9 cellular contexts compared by ENCODE assay signal in the genomic region with DNA sequence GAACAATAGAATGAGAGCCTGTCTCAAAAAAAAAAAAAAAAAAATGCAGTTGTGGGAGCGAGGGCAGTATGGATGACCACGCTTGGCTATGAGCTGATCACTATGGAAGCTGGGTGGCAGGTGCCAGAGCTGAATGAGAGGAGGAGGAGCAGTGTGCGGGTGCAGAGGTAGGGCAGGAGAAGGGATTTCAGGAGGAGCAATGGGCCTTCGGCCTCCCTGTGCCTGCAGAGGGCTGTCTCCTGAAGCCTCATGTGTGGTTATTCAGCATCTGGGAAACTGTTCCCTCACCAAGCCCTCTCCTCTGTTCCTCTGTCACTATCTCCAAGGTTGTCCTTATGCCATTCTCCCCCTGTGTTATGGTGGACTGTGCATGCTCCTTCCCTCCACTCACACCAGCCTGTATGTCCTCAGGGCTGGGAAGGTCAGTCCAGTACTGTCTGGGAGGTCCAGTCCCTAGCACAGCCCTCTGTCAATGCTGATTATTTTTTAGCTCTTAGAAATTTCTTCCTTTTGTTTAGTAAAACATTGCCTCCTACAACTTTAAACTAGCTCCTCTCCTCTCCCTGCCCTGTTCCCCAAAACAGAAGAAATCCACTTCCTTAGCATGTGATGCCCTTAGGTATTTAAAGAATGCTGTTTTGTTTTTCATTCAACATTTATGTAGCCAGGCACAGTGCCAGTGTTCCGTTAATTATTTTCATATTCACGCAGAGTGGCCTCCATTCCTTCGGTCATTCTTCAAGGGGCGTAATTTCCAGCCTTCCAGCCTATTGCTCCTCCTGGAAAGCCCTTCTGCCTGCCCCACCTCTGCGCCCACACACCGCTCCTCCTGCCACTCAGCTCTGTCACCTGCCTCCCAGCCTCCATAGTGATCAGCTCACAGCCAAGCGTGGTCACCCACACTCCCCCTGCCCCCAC. TPM values are rescaled to one million over a fixed set of nuclear protein-coding genes. Genes with fewer than 3 reads are reported as not detected.
DNase-seq lines count a peak whose midpoint lies in the region; ATAC-seq, FAIRE-seq and TF ChIP-seq lines count a peak whose summit lies in the region.
"Had no signal": no experiment of that assay in that cellular context is flagged by ENCODE, and none has a peak within 500 bp of the region (broad histone marks: within the 10 kb centered on the region; RNA-seq: fewer than 3 reads in every experiment).

No MANE protein-coding gene starts in this region.

- H3K27me3 ChIP-seq in BJ (ENCODE audit: control insufficient read depth, insufficient read depth, low read length) (no peaks in the 10 kb centered on the region), fibroblast of lung (ENCODE audit: control insufficient read depth, insufficient read depth, low read length) (no peaks in the 10 kb centered on the region), SJCRH30 (peaks cover 6% of the 10 kb centered on the region; the same call in 1 of the 2 replicates)

- peak overlapping the region; percentile 94 for H3K27ac Mint-ChIP-seq in osteocyte (ENCODE audit: unreplicated experiment)

- H3K9me3 ChIP-seq in fibroblast of lung (ENCODE audit: control insufficient read depth, insufficient read depth, low read depth, low read length) (no peaks in the 10 kb centered on the region), SJCRH30 (replicated peaks) (no peaks in the 10 kb centered on the region; the same call in 1 of the 2 replicates)

- peak; percentile 92 for FAIRE-seq in RCC 7860 (lab: Jason Lieb, UNC)

- H3K27me3 Mint-ChIP-seq in osteocyte (ENCODE audit: unreplicated experiment) = no peaks in the 10 kb centered on the region

- no peaks in the 10 kb centered on the region for H3K36me3 Mint-ChIP-seq in osteocyte (ENCODE audit: unreplicated experiment)

- peak overlapping the region; percentile 73 for H3K4me2 ChIP-seq in fibroblast of lung (ENCODE audit: extremely low read depth, insufficient read depth, low read length)

- DNase-seq in BJ (ENCODE audit: low read depth) (peak; percentile 77), RCC 7860 (ENCODE audit: low spot score) (peak; percentile 78), fibroblast of lung (ENCODE audit: low read depth in 2 of 2) (peak; percentile 59 to 72), osteocyte (ENCODE audit: extremely low spot score, unreplicated experiment) (no peak), cerebellum (ENCODE audit: low spot score) (no peak), SJCRH30 (no peak)
- DNase-seq in stimulated activated naive CD4-positive, alpha-beta T cell treated with Interleukin-2 at 50 U/mL for 16 hours (lab: John Stamatoyannopoulos, UW) = no peak
- DNase-seq: DMS79 had no signal

- H3K36me3 ChIP-seq in BJ (ENCODE audit: control insufficient read depth, insufficient read depth, low read length) = no peaks in the 10 kb centered on the region
- no peaks in the 10 kb centered on the region for H3K36me3 ChIP-seq in fibroblast of lung (ENCODE audit: control insufficient read depth, insufficient read depth, low read length)
- H3K36me3 ChIP-seq in SJCRH30 = no peaks in the 10 kb centered on the region

- no peaks in the 10 kb centered on the region for H4K20me1 ChIP-seq in fibroblast of lung (ENCODE audit: control insufficient read depth, extremely low read depth, insufficient read depth, low read length)

- H3K4me3 ChIP-seq in BJ (ENCODE audit: low read depth, low read length) (no peak overlapping the region), fibroblast of lung (replicated peaks in 1 of 4; ENCODE audit: control extremely low read depth in 1 of 4, insufficient read depth in 1 of 4, low read depth in 3 of 4, low read length in 4 of 4) (no peak overlapping the region), SJCRH30 (no peak overlapping the region)

- H3K79me2 ChIP-seq in fibroblast of lung (ENCODE audit: control insufficient read depth, insufficient read depth, low read length) = no peaks in the 10 kb centered on the region

- H3K27ac ChIP-seq in fibroblast of lung (ENCODE audit: insufficient read depth, low read length) = peak overlapping the region; percentile 61
- H3K27ac ChIP-seq in SJCRH30 = no peak overlapping the region

- peak overlapping the region; percentile 30 for H3K4me3 Mint-ChIP-seq in osteocyte (ENCODE audit: unreplicated experiment)

- H3K4me1 ChIP-seq in fibroblast of lung (ENCODE audit: control insufficient read depth, extremely low read depth, insufficient read depth, low read length) (peaks cover 11% of the 10 kb centered on the region), SJCRH30 (peaks cover 3% of the 10 kb centered on the region; the same call in 1 of the 2 replicates)

- POLR2A ChIA-PET in BJ (lab: Charles Lee) = interaction anchor here (0.6 kb wide), 1 partner anchor 271 kb away, joined by 4 read pairs; no protein-coding TSS in a partner anchor

- no peak overlapping the region for H3K9ac ChIP-seq in fibroblast of lung (ENCODE audit: insufficient read depth, low read length)

- no peak for TF ChIP-seq CTCF in BJ (IDR thresholded peaks at IDR 0.05; ENCODE audit: insufficient read depth, low read depth, low read length)
- TF ChIP-seq CTCF in fibroblast of lung (conservative IDR thresholded peaks at IDR 0.05 in 1 of 2, IDR thresholded peaks at IDR 0.05 in 1 of 2; ENCODE audit: low read depth in 1 of 2, low read length in 2 of 2) = no peak
- no peak for TF ChIP-seq CTCF in osteocyte (IDR thresholded peaks at IDR 0.05)

- no peaks in the 10 kb centered on the region for H3K9me3 Mint-ChIP-seq in osteocyte (ENCODE audit: unreplicated experiment)

- CTCF ChIA-PET in BJ (lab: Yijun Ruan, JAX) = interaction anchor here (0.5 to 2.4 kb wide), 8 partner anchors 22 to 121 kb away, joined by 3 to 12 read pairs (median 4); a partner anchor contains a TSS

- ATAC-seq in GM18519 (IDR thresholded peaks at IDR 0.05; ENCODE audit: low FRiP score, unreplicated experiment) = no peak

- peak overlapping the region; percentile 94 for H2AFZ ChIP-seq in fibroblast of lung (ENCODE audit: low read length)

- peaks cover 30% of the 10 kb centered on the region for H3K4me1 Mint-ChIP-seq in osteocyte (ENCODE audit: unreplicated experiment)

RNA-seq across cellular contexts. Expression of a gene that starts 48.9 kb away (rescaled TPM):
- 1.7 and 2.4 TPM in 2 replicates for polyA plus RNA-seq in BJ (2011; rRNA removed)
- 0.52 and 1.5 TPM in 2 replicates for polyA minus RNA-seq in BJ (2011; rRNA and poly(A)+ RNA removed)
- total RNA-seq in fibroblast of lung = 1.3 and 2.6 TPM in 2 replicates
- polyA plus RNA-seq in fibroblast of lung = 1.1 and 1.5 TPM in 2 replicates
- 2.2 and 2.6 TPM in 2 replicates for polyA plus RNA-seq in fibroblast of lung (2012)
- not detected in 2 replicates for polyA minus RNA-seq in fibroblast of lung (ENCODE audit: low replicate concordance)
- 3.8 and 4.6 TPM in 2 replicates for total RNA-seq in osteocyte
- total RNA-seq in cerebellum = 5.2 TPM
- 5.3 and 6.2 TPM in 2 replicates for total RNA-seq in SJCRH30 (2014; rRNA removed; shearing (Covaris generic))

Comparison
In these comparisons a context has a peak if more than half of its experiments do, and no peak if none do; other contexts are left out.
1. DNase-seq: peak in BJ (single experiment), RCC 7860 (single experiment) and fibroblast of lung (2 of 2); none in osteocyte (single experiment), stimulated activated naive CD4-positive, alpha-beta T cell treated with Interleukin-2 at 50 U/mL for 16 hours (single experiment), cerebellum (single experiment) and SJCRH30 (0 of 2).